In the genomic region with DNA sequence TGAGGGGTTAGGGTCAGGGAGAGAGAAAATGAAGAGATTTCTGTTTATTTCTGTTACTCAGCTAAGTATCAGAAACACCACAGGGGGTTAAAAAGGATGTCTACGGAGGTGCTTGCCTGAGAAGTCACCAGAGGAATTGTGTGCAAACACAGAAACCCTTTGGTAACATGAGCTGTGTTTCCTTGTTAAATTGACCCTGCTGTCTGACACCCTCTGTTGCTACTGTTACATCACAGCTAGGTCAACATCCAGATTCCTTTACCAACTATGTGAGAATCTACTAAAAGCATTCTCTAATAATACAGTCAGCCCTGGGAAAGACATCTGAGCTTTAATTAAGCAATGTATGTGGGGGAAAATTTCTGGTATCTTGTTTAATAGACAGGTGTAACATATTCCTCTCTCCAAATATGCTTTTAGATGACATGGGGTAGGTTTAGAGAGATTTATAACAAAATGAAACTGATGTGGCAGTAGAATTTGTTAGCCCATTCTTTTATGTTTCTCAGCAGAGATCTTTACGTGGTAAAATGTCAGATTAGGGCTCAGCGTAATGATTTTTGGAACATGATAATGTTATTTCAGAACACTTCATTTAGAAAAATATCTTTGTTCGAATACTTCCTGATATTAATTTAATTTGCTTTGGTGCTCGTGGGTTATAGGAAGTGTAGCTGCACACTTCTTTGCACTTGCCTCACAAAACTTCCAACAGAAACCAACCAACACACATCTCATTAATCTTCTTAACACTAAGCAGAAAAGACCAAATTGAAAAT, we compare ENCODE assay signal across 1 cellular context.
TF ChIP-seq lines count a peak whose summit lies in the region.

No MANE protein-coding gene starts in this region.

TF ChIP-seq in GM23338, 12 proteins besides CTCF, POLR2A, EP300 and RAD21 (continued from another document):
- TF ChIP-seq, protein P1, sequence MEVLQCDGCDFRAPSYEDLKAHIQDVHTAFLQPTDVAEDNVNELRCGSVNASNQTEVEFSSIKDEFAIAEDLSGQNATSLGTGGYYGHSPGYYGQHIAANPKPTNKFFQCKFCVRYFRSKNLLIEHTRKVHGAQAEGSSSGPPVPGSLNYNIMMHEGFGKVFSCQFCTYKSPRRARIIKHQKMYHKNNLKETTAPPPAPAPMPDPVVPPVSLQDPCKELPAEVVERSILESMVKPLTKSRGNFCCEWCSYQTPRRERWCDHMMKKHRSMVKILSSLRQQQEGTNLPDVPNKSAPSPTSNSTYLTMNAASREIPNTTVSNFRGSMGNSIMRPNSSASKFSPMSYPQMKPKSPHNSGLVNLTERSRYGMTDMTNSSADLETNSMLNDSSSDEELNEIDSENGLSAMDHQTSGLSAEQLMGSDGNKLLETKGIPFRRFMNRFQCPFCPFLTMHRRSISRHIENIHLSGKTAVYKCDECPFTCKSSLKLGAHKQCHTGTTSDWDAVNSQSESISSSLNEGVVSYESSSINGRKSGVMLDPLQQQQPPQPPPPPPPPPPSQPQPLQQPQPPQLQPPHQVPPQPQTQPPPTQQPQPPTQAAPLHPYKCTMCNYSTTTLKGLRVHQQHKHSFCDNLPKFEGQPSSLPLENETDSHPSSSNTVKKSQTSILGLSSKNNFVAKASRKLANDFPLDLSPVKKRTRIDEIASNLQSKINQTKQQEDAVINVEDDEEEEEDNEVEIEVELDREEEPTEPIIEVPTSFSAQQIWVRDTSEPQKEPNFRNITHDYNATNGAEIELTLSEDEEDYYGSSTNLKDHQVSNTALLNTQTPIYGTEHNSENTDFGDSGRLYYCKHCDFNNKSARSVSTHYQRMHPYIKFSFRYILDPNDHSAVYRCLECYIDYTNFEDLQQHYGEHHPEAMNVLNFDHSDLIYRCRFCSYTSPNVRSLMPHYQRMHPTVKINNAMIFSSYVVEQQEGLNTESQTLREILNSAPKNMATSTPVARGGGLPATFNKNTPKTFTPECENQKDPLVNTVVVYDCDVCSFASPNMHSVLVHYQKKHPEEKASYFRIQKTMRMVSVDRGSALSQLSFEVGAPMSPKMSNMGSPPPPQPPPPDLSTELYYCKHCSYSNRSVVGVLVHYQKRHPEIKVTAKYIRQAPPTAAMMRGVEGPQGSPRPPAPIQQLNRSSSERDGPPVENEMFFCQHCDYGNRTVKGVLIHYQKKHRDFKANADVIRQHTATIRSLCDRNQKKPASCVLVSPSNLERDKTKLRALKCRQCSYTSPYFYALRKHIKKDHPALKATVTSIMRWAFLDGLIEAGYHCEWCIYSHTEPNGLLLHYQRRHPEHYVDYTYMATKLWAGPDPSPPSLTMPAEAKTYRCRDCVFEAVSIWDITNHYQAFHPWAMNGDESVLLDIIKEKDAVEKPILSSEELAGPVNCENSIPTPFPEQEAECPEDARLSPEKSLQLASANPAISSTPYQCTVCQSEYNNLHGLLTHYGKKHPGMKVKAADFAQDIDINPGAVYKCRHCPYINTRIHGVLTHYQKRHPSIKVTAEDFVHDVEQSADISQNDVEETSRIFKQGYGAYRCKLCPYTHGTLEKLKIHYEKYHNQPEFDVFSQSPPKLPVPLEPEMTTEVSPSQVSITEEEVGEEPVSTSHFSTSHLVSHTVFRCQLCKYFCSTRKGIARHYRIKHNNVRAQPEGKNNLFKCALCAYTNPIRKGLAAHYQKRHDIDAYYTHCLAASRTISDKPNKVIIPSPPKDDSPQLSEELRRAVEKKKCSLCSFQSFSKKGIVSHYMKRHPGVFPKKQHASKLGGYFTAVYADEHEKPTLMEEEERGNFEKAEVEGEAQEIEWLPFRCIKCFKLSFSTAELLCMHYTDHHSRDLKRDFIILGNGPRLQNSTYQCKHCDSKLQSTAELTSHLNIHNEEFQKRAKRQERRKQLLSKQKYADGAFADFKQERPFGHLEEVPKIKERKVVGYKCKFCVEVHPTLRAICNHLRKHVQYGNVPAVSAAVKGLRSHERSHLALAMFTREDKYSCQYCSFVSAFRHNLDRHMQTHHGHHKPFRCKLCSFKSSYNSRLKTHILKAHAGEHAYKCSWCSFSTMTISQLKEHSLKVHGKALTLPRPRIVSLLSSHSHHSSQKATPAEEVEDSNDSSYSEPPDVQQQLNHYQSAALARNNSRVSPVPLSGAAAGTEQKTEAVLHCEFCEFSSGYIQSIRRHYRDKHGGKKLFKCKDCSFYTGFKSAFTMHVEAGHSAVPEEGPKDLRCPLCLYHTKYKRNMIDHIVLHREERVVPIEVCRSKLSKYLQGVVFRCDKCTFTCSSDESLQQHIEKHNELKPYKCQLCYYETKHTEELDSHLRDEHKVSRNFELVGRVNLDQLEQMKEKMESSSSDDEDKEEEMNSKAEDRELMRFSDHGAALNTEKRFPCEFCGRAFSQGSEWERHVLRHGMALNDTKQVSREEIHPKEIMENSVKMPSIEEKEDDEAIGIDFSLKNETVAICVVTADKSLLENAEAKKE (CRISPR knock-in tag; IDR thresholded peaks at IDR 0.05), result no peak
TF ChIP-seq in GM23338: peak in this region for 0.
